In genomic region chr3:119230071-119230470, GRCh38 we compare ENCODE assay signal across 16 cellular contexts. TPM values are rescaled to one million over a fixed set of nuclear protein-coding genes. Genes with fewer than 3 reads are reported as not detected.
DNase-seq lines count a peak whose midpoint lies in the region; ATAC-seq and TF ChIP-seq lines count a peak whose summit lies in the region.
"Had no signal": no experiment of that assay in that cellular context is flagged by ENCODE, and none has a peak within 500 bp of the region (broad histone marks: within the 10 kb centered on the region; RNA-seq: fewer than 3 reads in every experiment).

No MANE protein-coding gene starts in this region.

- CTCF ChIA-PET in SK-N-SH (lab: Yijun Ruan, JAX) = interaction anchor here (0.7 to 4.3 kb wide), 2 partner anchors 11 to 107 kb away, joined by 3 to 17 read pairs; partner anchors contain the start of gene B4GALT4

- no peak overlapping the region for H2AFZ ChIP-seq in SK-N-SH (ENCODE audit: low read depth)
- H2AFZ ChIP-seq: GM23338 had no signal

- H3K9ac ChIP-seq in SK-N-SH = no peak overlapping the region
- H3K9ac ChIP-seq: BLaER1 had no signal

- TF ChIP-seq EP300 in SK-N-SH (IDR thresholded peaks at IDR 0.05; ENCODE audit: borderline replicate concordance in 1 of 2, low read depth in 1 of 2, low read length in 1 of 2) = no peak

- no peak for DNase-seq in cardiac muscle cell (ENCODE audit: low read depth in 1 of 2, low spot score in 1 of 2)
- no peak for DNase-seq in right cardiac atrium
- DNase-seq in fibroblast of peridontal ligament (ENCODE audit: extremely low read depth) = peak; percentile 13
- DNase-seq in midbrain (lab: John Stamatoyannopoulos, UW) = peak; percentile 17
- no peak for DNase-seq in SK-N-SH
- no peak for DNase-seq in adrenal gland
- no peak for DNase-seq in GM19238 (ENCODE audit: insufficient read length, low spot score)
- DNase-seq: 8988T; AML-193; CD8-positive, alpha-beta memory T cell; DMS53; GF-D8; H7 had no signal

- H3K4me1 ChIP-seq in cardiac muscle cell (ENCODE audit: low read depth) = no peaks in the 10 kb centered on the region
- no peaks in the 10 kb centered on the region for H3K4me1 ChIP-seq in right cardiac atrium (ENCODE audit: control insufficient read depth, insufficient read depth, low read length)
- H3K4me1 ChIP-seq in SK-N-SH (ENCODE audit: control insufficient read depth in 1 of 2, insufficient read depth in 2 of 2, low read depth in 1 of 2, low read length in 1 of 2) = peaks cover 0 to 2% of the 10 kb centered on the region in 2 experiments; a peak in 2 of 4 replicates
- H3K4me1 ChIP-seq in adrenal gland (replicated peaks in 1 of 2) = peaks cover 0 to 6% of the 10 kb centered on the region in 2 donors

- no peak for ATAC-seq in right cardiac atrium
- ATAC-seq: GM23338 had no signal

- intact Hi-C loops in right cardiac atrium (cut with DNase I) = no loop called here
- intact Hi-C loops in adrenal gland (cut with DNase I) = no loop called here

- no peaks in the 10 kb centered on the region for H3K9me2 ChIP-seq in SK-N-SH

- no peaks in the 10 kb centered on the region for H3K9me3 ChIP-seq in cardiac muscle cell (ENCODE audit: low read depth)
- no peaks in the 10 kb centered on the region for H3K9me3 ChIP-seq in right cardiac atrium (ENCODE audit: control insufficient read depth, low read length)
- no peaks in the 10 kb centered on the region for H3K9me3 ChIP-seq in SK-N-SH
- H3K9me3 ChIP-seq in adrenal gland (replicated peaks in 1 of 3) = no peaks in the 10 kb centered on the region

- no peak for TF ChIP-seq POLR2A in adrenal gland (IDR thresholded peaks at IDR 0.05)

- 83% methylated on average over 7 of the region's 7 CpGs for WGBS in right cardiac atrium
- 94% methylated on average over 7 of the region's 7 CpGs for WGBS in SK-N-SH (ENCODE audit: low lambda C conversion rate)
- 87 to 95% (median 95%) methylated on average over 7 of the region's 7 CpGs for WGBS in adrenal gland, 4 donors

- H3K4me3 ChIP-seq in cardiac muscle cell (no peak overlapping the region), right cardiac atrium (ENCODE audit: low read length) (no peak overlapping the region), SK-N-SH (ENCODE audit: low read depth in 2 of 2, low read length in 1 of 2) (no peak overlapping the region), adrenal gland (no peak overlapping the region)
- H3K4me3 ChIP-seq: BLaER1, GM23338 had no signal

- POLR2A ChIA-PET in SK-N-SH (lab: Yijun Ruan, JAX) = no interaction called here

- TF ChIP-seq CTCF in cardiac muscle cell (IDR thresholded peaks at IDR 0.05; ENCODE audit: low read depth, low read length) = no peak
- no peak for TF ChIP-seq CTCF in SK-N-SH (IDR thresholded peaks at IDR 0.05)
- TF ChIP-seq CTCF in adrenal gland (IDR thresholded peaks at IDR 0.05) = no peak

- no peak for TF ChIP-seq RAD21 in SK-N-SH (IDR thresholded peaks at IDR 0.05; ENCODE audit: low read length)

- H4K20me1 ChIP-seq in SK-N-SH (ENCODE audit: insufficient read depth) = no peaks in the 10 kb centered on the region

- H3K27ac ChIP-seq in cardiac muscle cell = peak overlapping the region; percentile 24
- no peak overlapping the region for H3K27ac ChIP-seq in right cardiac atrium (ENCODE audit: low read length)
- H3K27ac ChIP-seq in SK-N-SH (ENCODE audit: low read depth in 2 of 2, low read length in 1 of 2) = no peak overlapping the region
- H3K27ac ChIP-seq in adrenal gland = no peak overlapping the region
- H3K27ac ChIP-seq: BLaER1 had no signal

- H3K79me2 ChIP-seq in SK-N-SH (ENCODE audit: insufficient read depth) = peaks cover 7% of the 10 kb centered on the region; the same call in 1 of the 2 replicates

- H3K27me3 ChIP-seq in cardiac muscle cell = no peaks in the 10 kb centered on the region
- no peaks in the 10 kb centered on the region for H3K27me3 ChIP-seq in right cardiac atrium (ENCODE audit: control insufficient read depth, insufficient read depth)
- H3K27me3 ChIP-seq in SK-N-SH (ENCODE audit: insufficient read depth) = no peaks in the 10 kb centered on the region
- no peaks in the 10 kb centered on the region for H3K27me3 ChIP-seq in adrenal gland
- H3K27me3 ChIP-seq: BLaER1 had no signal

- H3K36me3 ChIP-seq in cardiac muscle cell (peaks cover 51% of the 10 kb centered on the region), SK-N-SH (replicated peaks in 1 of 2; ENCODE audit: control insufficient read depth in 1 of 2, insufficient read depth in 2 of 2, low read length in 1 of 2) (peaks cover 47 to 79% of the 10 kb centered on the region in 2 experiments), adrenal gland (replicated peaks in 1 of 2) (peaks cover 0 to 13% of the 10 kb centered on the region in 2 donors)

- peaks cover 6% of the 10 kb centered on the region for H3F3A ChIP-seq in SK-N-SH (replicated peaks; ENCODE audit: insufficient read depth)

- no peak overlapping the region for H3K4me2 ChIP-seq in SK-N-SH
- H3K4me2 ChIP-seq: BLaER1, GM23338 had no signal

TF ChIP-seq in SK-N-SH, 30 proteins besides CTCF, POLR2A, EP300 and RAD21:
- TF ChIP-seq ELF1 (IDR thresholded peaks at IDR 0.05) (no peak), USF1 (IDR thresholded peaks at IDR 0.05; ENCODE audit: borderline replicate concordance, low read depth) (no peak), TCF12 (IDR thresholded peaks at IDR 0.05) (no peak), TAF1 (IDR thresholded peaks at IDR 0.05; ENCODE audit: borderline replicate concordance, low read depth, low read length) (no peak), MXI1 (IDR thresholded peaks at IDR 0.05; ENCODE audit: low read depth, low read length) (no peak)
- TF ChIP-seq, protein P1, sequence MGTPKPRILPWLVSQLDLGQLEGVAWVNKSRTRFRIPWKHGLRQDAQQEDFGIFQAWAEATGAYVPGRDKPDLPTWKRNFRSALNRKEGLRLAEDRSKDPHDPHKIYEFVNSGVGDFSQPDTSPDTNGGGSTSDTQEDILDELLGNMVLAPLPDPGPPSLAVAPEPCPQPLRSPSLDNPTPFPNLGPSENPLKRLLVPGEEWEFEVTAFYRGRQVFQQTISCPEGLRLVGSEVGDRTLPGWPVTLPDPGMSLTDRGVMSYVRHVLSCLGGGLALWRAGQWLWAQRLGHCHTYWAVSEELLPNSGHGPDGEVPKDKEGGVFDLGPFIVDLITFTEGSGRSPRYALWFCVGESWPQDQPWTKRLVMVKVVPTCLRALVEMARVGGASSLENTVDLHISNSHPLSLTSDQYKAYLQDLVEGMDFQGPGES (IDR thresholded peaks at IDR 0.05; ENCODE audit: low read depth, low read length) = no peak

RNA-seq across cellular contexts. Expression of gene B4GALT4, which starts 10.6 kb away (rescaled TPM):
- total RNA-seq in cardiac muscle cell (34.0 and 36.3 TPM in 2 replicates), right cardiac atrium (10 to 100 TPM; 11.9 to 20.1 (median 15.2) TPM), adrenal gland (10 to 100 TPM; 10.3 to 17.8 (median 15.1) TPM)
- polyA plus RNA-seq in cardiac muscle cell (45.4 and 51.0 TPM in 2 replicates), right cardiac atrium (10.3 TPM), SK-N-SH (2012; rRNA removed) (15.7 and 19.8 TPM in 2 replicates), adrenal gland (10 to 100 TPM; 15.1 to 23.1 (median 17.0) TPM)
- 20.2 and 23.9 TPM in 2 replicates for polyA plus RNA-seq in SK-N-SH (2012; cell fraction: cytosol; rRNA removed)
- 11.7 and 19.4 TPM in 2 replicates for polyA plus RNA-seq in SK-N-SH (2012; cell fraction: nucleus; rRNA removed)

RNA-seq across cellular contexts. Expression of gene UPK1B, which starts 56.7 kb away (rescaled TPM):
- total RNA-seq in cardiac muscle cell (1.0 TPM in 1 of 2 replicates, not detected in the other), right cardiac atrium (1 to 10 TPM in 1 of 4 donors, under 1 TPM in 2, not detected in 1; 0.15 to 1.5 (median 0.26) TPM), adrenal gland (not detected)
- polyA plus RNA-seq in cardiac muscle cell (0.70 TPM in 1 of 2 replicates, not detected in the other), right cardiac atrium (0.05 TPM), SK-N-SH (2012; rRNA removed) (not detected in 2 replicates), adrenal gland (under 1 TPM in 1 of 3 donors, not detected in 2; 0.24 TPM)
- polyA plus RNA-seq in SK-N-SH (2012; cell fraction: cytosol; rRNA removed) = not detected in 2 replicates
- not detected in 2 replicates for polyA plus RNA-seq in SK-N-SH (2012; cell fraction: nucleus; rRNA removed)
- total RNA-seq: CD8-positive, alpha-beta memory T cell; HT-29 had no signal
- polyA plus RNA-seq: CD8-positive, alpha-beta memory T cell had no signal

Comparison
In these comparisons a context has a peak if more than half of its experiments do, and no peak if none do; other contexts are left out.
1. DNase-seq: peak in fibroblast of peridontal ligament (single experiment) and midbrain (single experiment); none in cardiac muscle cell (0 of 2), right cardiac atrium (0 of 3), SK-N-SH (single experiment), adrenal gland (0 of 7) and GM19238 (single experiment).